In genomic region chr2:128316777-128317185, GRCh38 we compare ENCODE assay signal across 8 cellular contexts. TPM values are rescaled to one million over a fixed set of nuclear protein-coding genes. Genes with fewer than 3 reads are reported as not detected.
A peak's percentile ranks its signal among the peaks of the same experiment; 100 is the strongest.
DNase-seq lines count a peak whose midpoint lies in the region; ATAC-seq, FAIRE-seq and TF ChIP-seq lines count a peak whose summit lies in the region.

No MANE protein-coding gene starts in this region.

- no peak for TF ChIP-seq CTCF in D721Med (IDR thresholded peaks at IDR 0.05; ENCODE audit: insufficient read depth, missing control alignments)
- no peak for TF ChIP-seq CTCF in fibroblast of lung (conservative IDR thresholded peaks at IDR 0.05 in 1 of 2, IDR thresholded peaks at IDR 0.05 in 1 of 2; ENCODE audit: low read depth in 1 of 2, low read length in 2 of 2)
- no peak for TF ChIP-seq CTCF in osteoblast (IDR thresholded peaks at IDR 0.05; ENCODE audit: extremely low read depth, low read depth, low read length)

- H3K9ac ChIP-seq in fibroblast of lung (ENCODE audit: insufficient read depth, low read length), result peak overlapping the region; percentile 82

- H3K27me3 ChIP-seq in SJSA1 (replicated peaks) (no peaks in the 10 kb centered on the region), fibroblast of lung (ENCODE audit: control insufficient read depth, insufficient read depth, low read length) (no peaks in the 10 kb centered on the region), osteoblast (ENCODE audit: insufficient read depth, low read length) (no peaks in the 10 kb centered on the region)

- peaks cover 64% of the 10 kb centered on the region for H3K4me1 ChIP-seq in SJSA1 (replicated peaks)
- peaks cover 9% of the 10 kb centered on the region for H3K4me1 ChIP-seq in fibroblast of lung (ENCODE audit: control insufficient read depth, extremely low read depth, insufficient read depth, low read length)
- H3K4me1 ChIP-seq in osteoblast (ENCODE audit: insufficient read depth, low read length), result peaks cover 18% of the 10 kb centered on the region

- no peak for ATAC-seq in HG03135 (IDR thresholded peaks at IDR 0.05; ENCODE audit: unreplicated experiment)

- no peaks in the 10 kb centered on the region for H3K9me3 ChIP-seq in SJSA1 (replicated peaks)
- no peaks in the 10 kb centered on the region for H3K9me3 ChIP-seq in fibroblast of lung (ENCODE audit: control insufficient read depth, insufficient read depth, low read depth, low read length)
- no peaks in the 10 kb centered on the region for H3K9me3 ChIP-seq in osteoblast (ENCODE audit: low read depth, low read length)

- H3K4me3 ChIP-seq in SJSA1, result peak overlapping the region; percentile 89
- peak overlapping the region; percentile 74 to 92 (median 84) for H3K4me3 ChIP-seq in fibroblast of lung (replicated peaks in 1 of 4; ENCODE audit: control extremely low read depth in 1 of 4, insufficient read depth in 1 of 4, low read depth in 3 of 4, low read length in 4 of 4)
- H3K4me3 ChIP-seq in osteoblast (ENCODE audit: insufficient read depth, low read length), result peak overlapping the region; percentile 77

- H4K20me1 ChIP-seq in fibroblast of lung (ENCODE audit: control insufficient read depth, extremely low read depth, insufficient read depth, low read length), result peaks cover 3% of the 10 kb centered on the region
- H4K20me1 ChIP-seq in osteoblast (ENCODE audit: insufficient read depth, low read length), result peaks cover 59% of the 10 kb centered on the region

- H3K4me2 ChIP-seq in fibroblast of lung (ENCODE audit: extremely low read depth, insufficient read depth, low read length) (peak overlapping the region; percentile 95), osteoblast (ENCODE audit: insufficient read depth, low read length) (peak overlapping the region; percentile 89)

- H3K79me2 ChIP-seq in fibroblast of lung (ENCODE audit: control insufficient read depth, insufficient read depth, low read length) (peaks cover 55% of the 10 kb centered on the region), osteoblast (ENCODE audit: insufficient read depth, low read length) (peaks cover 12% of the 10 kb centered on the region)

- H3K36me3 ChIP-seq in SJSA1 (peaks cover 65% of the 10 kb centered on the region), fibroblast of lung (ENCODE audit: control insufficient read depth, insufficient read depth, low read length) (peaks cover 11% of the 10 kb centered on the region), osteoblast (ENCODE audit: insufficient read depth, low read length) (peaks cover 6% of the 10 kb centered on the region)

- peak; percentile 16 for DNase-seq in D721Med (ENCODE audit: insufficient read length, low spot score)
- no peak for DNase-seq in SJSA1 (ENCODE audit: low read depth in 1 of 2, low spot score in 2 of 2)
- DNase-seq in fibroblast of lung (ENCODE audit: low read depth in 2 of 2), result no peak
- DNase-seq in osteoblast (ENCODE audit: insufficient read length, low spot score, missing footprints), result peak; percentile 68
- no peak for DNase-seq in putamen (ENCODE audit: low spot score)
- no peak for DNase-seq in stimulated activated CD4-positive, alpha-beta T cell treated with anti-CD3 and anti-CD28 coated beads, Interleukin-12 subunit alpha, Interleukin-12 subunit beta, amount 100 ng/mL, for 4 hours
- no peak for DNase-seq in RPMI8226

- H3K27ac ChIP-seq in SJSA1, result no peak overlapping the region
- peak overlapping the region; percentile 31 for H3K27ac ChIP-seq in fibroblast of lung (ENCODE audit: insufficient read depth, low read length)
- no peak overlapping the region for H3K27ac ChIP-seq in osteoblast (ENCODE audit: low read depth, low read length)

- H2AFZ ChIP-seq in fibroblast of lung (ENCODE audit: low read length) (no peak overlapping the region), osteoblast (ENCODE audit: low read length) (no peak overlapping the region)

- FAIRE-seq in D721Med (lab: Jason Lieb, UNC), result no peak

RNA-seq across cellular contexts. Expression of gene HS6ST1, which starts 1.9 kb away (rescaled TPM):
- 120 and 160 TPM in 2 replicates for total RNA-seq in SJSA1 (2014; rRNA removed; shearing (Covaris generic))
- total RNA-seq in fibroblast of lung (26.7 and 59.9 TPM in 2 replicates), osteoblast (16.5 and 18.8 TPM in 2 replicates)
- polyA plus RNA-seq in fibroblast of lung, result 16.1 and 16.6 TPM in 2 replicates
- polyA plus RNA-seq in fibroblast of lung (2012), result 37.2 and 37.3 TPM in 2 replicates
- polyA minus RNA-seq in fibroblast of lung (ENCODE audit: low replicate concordance), result 31.5 and 35.7 TPM in 2 replicates

Comparison
In these comparisons a context has a peak if more than half of its experiments do, and no peak if none do; other contexts are left out.
1. DNase-seq: peak in D721Med (single experiment) and osteoblast (single experiment); none in SJSA1 (0 of 2), fibroblast of lung (0 of 2), putamen (single experiment), stimulated activated CD4-positive, alpha-beta T cell treated with anti-CD3 and anti-CD28 coated beads, Interleukin-12 subunit alpha, Interleukin-12 subunit beta, amount 100 ng/mL, for 4 hours (single experiment) and RPMI8226 (single experiment).
2. Peak in every context shown above with its lines, with median percentiles within 50 percentile points of each other: H3K4me3 ChIP-seq.